In the genomic region with DNA sequence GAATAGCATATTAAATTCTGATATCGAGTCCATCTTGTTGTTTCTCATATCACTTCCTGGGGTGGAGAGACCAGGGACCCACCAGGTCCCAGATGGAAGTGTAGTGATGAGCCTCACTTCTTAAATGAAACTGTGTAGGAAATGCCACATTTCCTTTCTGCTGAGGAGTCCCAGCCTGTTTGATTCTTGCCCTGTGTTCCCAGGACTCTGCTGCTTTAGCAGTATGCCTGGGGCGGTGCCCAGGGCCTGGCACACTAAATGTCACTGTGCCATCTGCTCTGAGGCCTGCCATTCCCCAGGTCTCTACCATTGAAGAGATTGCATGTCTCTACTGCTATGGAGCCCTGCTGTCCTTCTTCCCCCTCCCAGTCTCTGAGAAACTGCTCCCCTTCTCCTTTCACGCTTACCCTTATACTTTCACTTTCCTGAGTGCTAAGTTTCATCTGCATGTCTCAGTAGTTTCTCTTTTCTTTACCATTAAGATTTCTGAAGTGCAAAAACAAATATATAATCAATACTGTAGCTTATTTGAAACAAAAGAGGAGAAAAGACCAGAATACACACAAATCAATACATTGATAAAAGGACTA, we compare ENCODE assay signal across 10 cellular contexts.
DNase-seq lines count a peak whose midpoint lies in the region; ATAC-seq and TF ChIP-seq lines count a peak whose summit lies in the region.
"Had no signal": no experiment of that assay in that cellular context is flagged by ENCODE, and none has a peak within 500 bp of the region (broad histone marks: within the 10 kb centered on the region; RNA-seq: fewer than 3 reads in every experiment).

No MANE protein-coding gene starts in this region.

- ATAC-seq in GM18511 (IDR thresholded peaks at IDR 0.05; ENCODE audit: unreplicated experiment) (peak; percentile 98), GM19468 (IDR thresholded peaks at IDR 0.05; ENCODE audit: extremely low read depth, unreplicated experiment) (peak; percentile 76), HG02970 (IDR thresholded peaks at IDR 0.05; ENCODE audit: low FRiP score, unreplicated experiment) (peak; percentile 77), mucosa of descending colon (no peak)

- H3K9me3 ChIP-seq in mucosa of descending colon = no peaks in the 10 kb centered on the region
- H3K9me3 ChIP-seq: Caco-2 had no signal

- peak; percentile 46 for DNase-seq in NCI-H1694 treated with DMSO at 0.1 percent for 48 hours (lab: John Stamatoyannopoulos, UW)
- DNase-seq in mucosa of descending colon = no peak
- DNase-seq in stimulated activated naive CD4-positive, alpha-beta T cell (lab: John Stamatoyannopoulos, UW) = no peak
- DNase-seq in stimulated activated CD4-positive, alpha-beta T cell treated with anti-CD3 and anti-CD28 coated beads, Interleukin-4, amount 100 ng/mL, for 24 hours = no peak
- no peak for DNase-seq in activated gamma-delta T cell (lab: John Stamatoyannopoulos, UW)
- DNase-seq: activated CD8-positive, alpha-beta memory T cell treated with anti-CD3 and anti-CD28 coated beads, Interleukin-2, amount 50 U/mL, for 48 hours; Caco-2 had no signal

- no peaks in the 10 kb centered on the region for H3K36me3 ChIP-seq in mucosa of descending colon (ENCODE audit: low read depth)

- no peak overlapping the region for H3K4me3 ChIP-seq in mucosa of descending colon

- TF ChIP-seq CTCF in mucosa of descending colon (IDR thresholded peaks at IDR 0.05) = no peak

- intact Hi-C loops in mucosa of descending colon (cut with DNase I, micrococcal nuclease) = no loop called here

- H3K4me1 ChIP-seq in mucosa of descending colon (ENCODE audit: low read depth) = no peaks in the 10 kb centered on the region
- H3K4me1 ChIP-seq: Caco-2 had no signal
